Comparison of ENCODE assay signal across 8 cellular contexts in genomic region chr6:28258877-28259777, GRCh38. TPM values are rescaled to one million over a fixed set of nuclear protein-coding genes. Genes with fewer than 3 reads are reported as not detected.
DNase-seq lines count a peak whose midpoint lies in the region; ATAC-seq lines count a peak whose summit lies in the region.

TSS of gene NKAPL (plus strand) at chr6:28259297. CDS start at chr6:28259372, 75 bp downstream.

- H3K27me3 Mint-ChIP-seq in T-helper 17 cell = peaks cover 17% of the 10 kb centered on the region

- no peaks in the 10 kb centered on the region for H3K4me1 Mint-ChIP-seq in T-helper 17 cell

- no peak within 1 kb of the TSS for H3K27ac Mint-ChIP-seq in T-helper 17 cell

- peak in 1 of 3 donors; percentile 27 for DNase-seq in T-helper 17 cell
- peak; percentile 50 for DNase-seq in astrocyte of the hippocampus (ENCODE audit: low read depth, low spot score)
- peak; percentile 7 for DNase-seq in iPS-NIHi7 (ENCODE audit: extremely low spot score)
- peak; percentile 56 to 62 for DNase-seq in stimulated activated CD4-positive, alpha-beta T cell treated with anti-CD3 and anti-CD28 coated beads, Interleukin-15, amount 100 ng/mL, for 48 hours (ENCODE audit: low read depth in 2 of 2)
- no peak for DNase-seq in NCI-H2196 treated with DMSO at 0.1 percent for 48 hours (lab: John Stamatoyannopoulos, UW; ENCODE audit: unreplicated experiment)

- ATAC-seq in T-helper 17 cell = peak; percentile 62
- ATAC-seq in GM21737 (IDR thresholded peaks at IDR 0.05; ENCODE audit: unreplicated experiment) = no peak
- ATAC-seq in HG02759 (IDR thresholded peaks at IDR 0.05; ENCODE audit: unreplicated experiment) = no peak
- ATAC-seq in GM18870 (IDR thresholded peaks at IDR 0.05; ENCODE audit: unreplicated experiment) = no peak

- H3K4me3 Mint-ChIP-seq in T-helper 17 cell = peak within 1 kb of the TSS; percentile 4

- peaks cover 2% of the 10 kb centered on the region for H3K36me3 Mint-ChIP-seq in T-helper 17 cell (ENCODE audit: low read depth)

- H3K9me3 ChIP-seq in T-helper 17 cell (ENCODE audit: control insufficient read depth, low read length, poor library complexity, severe bottlenecking) = no peaks in the 10 kb centered on the region

RNA-seq across cellular contexts. Expression of gene NKAPL, which starts in this region (rescaled TPM):
- total RNA-seq in T-helper 17 cell = not detected

Comparison
In these comparisons a context has a peak if more than half of its experiments do, and no peak if none do; other contexts are left out.
1. Peak in ATAC-seq in T-helper 17 cell; RNA of the gene not detected or under 1 TPM.